In genomic region chr18:44655435-44655834, GRCh38 we compare ENCODE assay signal across 3 cellular contexts.
TF ChIP-seq lines count a peak whose summit lies in the region.

No MANE protein-coding gene starts in this region.

TF ChIP-seq in SK-N-SH, 30 proteins besides CTCF, POLR2A, EP300 and RAD21:
- no peak for TF ChIP-seq MXI1 (IDR thresholded peaks at IDR 0.05; ENCODE audit: low read depth, low read length)
- TF ChIP-seq MEF2A (IDR thresholded peaks at IDR 0.05; ENCODE audit: borderline replicate concordance, low read depth), result no peak
- no peak for TF ChIP-seq MAX (IDR thresholded peaks at IDR 0.05; ENCODE audit: low read depth)
- TF ChIP-seq SIN3A (IDR thresholded peaks at IDR 0.05; ENCODE audit: borderline replicate concordance, low read depth, low read length), result no peak
- no peak for TF ChIP-seq GATA2 (CRISPR knock-in tag; IDR thresholded peaks at IDR 0.05)
- no peak for TF ChIP-seq ELF1 (IDR thresholded peaks at IDR 0.05)
- no peak for TF ChIP-seq POLR2AphosphoS5 (IDR thresholded peaks at IDR 0.05; ENCODE audit: low read depth, low read length)
- TF ChIP-seq IRF3 (IDR thresholded peaks at IDR 0.05; ENCODE audit: low read depth, low read length), result no peak
- no peak for TF ChIP-seq RCOR1 (IDR thresholded peaks at IDR 0.05; ENCODE audit: low read length)
- TF ChIP-seq RFX5 (IDR thresholded peaks at IDR 0.05; ENCODE audit: low read length), result no peak
- no peak for TF ChIP-seq NFIC (IDR thresholded peaks at IDR 0.05; ENCODE audit: borderline replicate concordance)
- TF ChIP-seq JUND (IDR thresholded peaks at IDR 0.05), result no peak
- TF ChIP-seq YY1 (IDR thresholded peaks at IDR 0.05; ENCODE audit: low read depth), result no peak
- no peak for TF ChIP-seq TAF1 (IDR thresholded peaks at IDR 0.05; ENCODE audit: borderline replicate concordance, low read depth, low read length)
- TF ChIP-seq RXRA (IDR thresholded peaks at IDR 0.05; ENCODE audit: borderline replicate concordance, low read depth), result no peak
- TF ChIP-seq FOXM1 (IDR thresholded peaks at IDR 0.05; ENCODE audit: low read depth), result no peak
- no peak for TF ChIP-seq ZBTB33 (IDR thresholded peaks at IDR 0.05; ENCODE audit: borderline replicate concordance, low read depth)
TF ChIP-seq in SK-N-SH: peak in this region for 0.

TF ChIP-seq in SK-N-SH treated with all-trans-retinoic acid at 6 μM for 48 hours, 23 proteins besides CTCF, POLR2A, EP300 and RAD21:
- TF ChIP-seq ISL1 (CRISPR knock-in tag; IDR thresholded peaks at IDR 0.05) (no peak), OSR1 (CRISPR knock-in tag; IDR thresholded peaks at IDR 0.05) (no peak), GLIS3 (CRISPR knock-in tag; IDR thresholded peaks at IDR 0.05) (no peak), ARNTL (CRISPR knock-in tag; IDR thresholded peaks at IDR 0.05; ENCODE audit: borderline replicate concordance, low read depth) (no peak), CSRNP3 (CRISPR knock-in tag; IDR thresholded peaks at IDR 0.05) (no peak), ZFP3 (CRISPR knock-in tag; IDR thresholded peaks at IDR 0.05) (no peak), SNAI2 (CRISPR knock-in tag; IDR thresholded peaks at IDR 0.05) (no peak), TOX (CRISPR knock-in tag; IDR thresholded peaks at IDR 0.05; ENCODE audit: borderline replicate concordance) (no peak), CREB5 (CRISPR knock-in tag; IDR thresholded peaks at IDR 0.05; ENCODE audit: low read depth) (no peak), BACH2 (CRISPR knock-in tag; IDR thresholded peaks at IDR 0.05; ENCODE audit: borderline replicate concordance) (no peak), ZNF70 (CRISPR knock-in tag; IDR thresholded peaks at IDR 0.05) (no peak), PPARA (CRISPR knock-in tag; IDR thresholded peaks at IDR 0.05; ENCODE audit: borderline replicate concordance) (no peak), POU6F1 (CRISPR knock-in tag; IDR thresholded peaks at IDR 0.05; ENCODE audit: borderline replicate concordance, low read depth) (no peak)
TF ChIP-seq in SK-N-SH treated with all-trans-retinoic acid at 6 μM for 48 hours: peak in this region for 0.

TF ChIP-seq in HepG2, 621 proteins besides CTCF, POLR2A, EP300 and RAD21:
- TF ChIP-seq ZNF430 (CRISPR knock-in tag; IDR thresholded peaks at IDR 0.05) (no peak), KDM4B (CRISPR knock-in tag; IDR thresholded peaks at IDR 0.05) (no peak), SOX5 (CRISPR knock-in tag; IDR thresholded peaks at IDR 0.05; ENCODE audit: borderline replicate concordance) (no peak), ZNF138 (CRISPR knock-in tag; IDR thresholded peaks at IDR 0.05; ENCODE audit: low read depth) (no peak), RFX5 (IDR thresholded peaks at IDR 0.05; ENCODE audit: low read depth, low read length) (no peak), AHR (CRISPR knock-in tag; IDR thresholded peaks at IDR 0.05) (no peak), PRMT3 (CRISPR knock-in tag; IDR thresholded peaks at IDR 0.05; ENCODE audit: borderline replicate concordance, low read depth) (no peak), TCF12 (IDR thresholded peaks at IDR 0.05) (no peak), TCF12 (CRISPR knock-in tag; IDR thresholded peaks at IDR 0.05) (no peak), ESRRA (CRISPR knock-in tag; IDR thresholded peaks at IDR 0.05; ENCODE audit: low read depth) (no peak)
